ENCODE assay signal across 8 cellular contexts in the genomic region with DNA sequence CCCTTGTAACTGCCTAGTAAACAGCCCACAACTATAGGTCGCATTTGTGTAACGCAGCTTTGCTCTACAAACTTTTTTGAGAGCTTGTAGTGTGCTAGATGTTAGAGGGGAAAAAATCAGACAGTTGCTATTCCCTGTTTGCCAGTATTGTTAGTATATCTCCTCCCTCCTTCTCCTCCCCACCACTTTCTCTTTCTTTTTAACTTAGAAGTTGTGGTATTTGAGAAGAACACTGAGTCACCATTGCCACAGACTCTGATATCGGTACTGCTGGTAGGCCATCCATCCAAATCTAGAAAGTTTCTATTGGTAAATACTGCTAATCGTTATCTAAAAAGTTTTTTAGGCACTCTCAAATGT. TPM values are rescaled to one million over a fixed set of nuclear protein-coding genes. Genes with fewer than 3 reads are reported as not detected.
DNase-seq lines count a peak whose midpoint lies in the region; ATAC-seq and TF ChIP-seq lines count a peak whose summit lies in the region.

No MANE protein-coding gene starts in this region.

- H3K4me1 Mint-ChIP-seq in CD8-positive, alpha-beta memory T cell: peaks cover 55 to 81% (median 69%) of the 10 kb centered on the region in 3 donors

- no peak overlapping the region for H2BK20ac ChIP-seq in IMR-90 (ENCODE audit: low read depth, low read length)

- peak overlapping the region; percentile 95 to 100 (median 99) for H3K27ac Mint-ChIP-seq in CD8-positive, alpha-beta memory T cell

- in situ Hi-C loops in IMR-90 (cut with MboI; ENCODE audit: low sequenced_read_pairs): no loop called here

- intact Hi-C loops in IMR-90 (cut with micrococcal nuclease): loop anchor here (2.0 to 10.0 kb wide), 6 partner anchors 127 to 615 kb away; a partner anchor contains a TSS

- peak in 1 of 5 donors; percentile 56 for DNase-seq in CD8-positive, alpha-beta memory T cell
- DNase-seq in IMR-90 (peak; percentile 75), amniotic epithelial cell (ENCODE audit: low read depth) (peak; percentile 81), kidney epithelial cell (ENCODE audit: low read depth) (no peak), thoracic aorta (ENCODE audit: low spot score) (no peak), dedifferentiated amniotic fluid mesenchymal stem cell (ENCODE audit: extremely low spot score) (no peak), hypothalamus (lab: John Stamatoyannopoulos, UW) (no peak)

- peak; percentile 20 for ATAC-seq in GM21367 (IDR thresholded peaks at IDR 0.05; ENCODE audit: unreplicated experiment)
- peak; percentile 15 for ATAC-seq in IMR-90 (ENCODE audit: low read depth)
- no peak for ATAC-seq in thoracic aorta (ENCODE audit: insufficient number of reproducible peaks, low FRiP score, low read depth)

- H2BK5ac ChIP-seq in IMR-90 (ENCODE audit: low read depth, low read length, poor library complexity, severe bottlenecking): peak overlapping the region; percentile 91

- TF ChIP-seq POLR2A in IMR-90 (IDR thresholded peaks at IDR 0.05; ENCODE audit: low read depth, low read length): no peak

- peak overlapping the region; percentile 71 for H3K4me3 ChIP-seq in CD8-positive, alpha-beta memory T cell (ENCODE audit: low read length)
- peak overlapping the region; percentile 93 for H3K4me3 ChIP-seq in IMR-90 (ENCODE audit: insufficient read depth, low read depth, low read length)
- peak overlapping the region; percentile 98 for H3K4me3 ChIP-seq in kidney epithelial cell (ENCODE audit: low read depth, low read length)
- H3K4me3 ChIP-seq in thoracic aorta: peak overlapping the region; percentile 97

- peak overlapping the region; percentile 93 for H3K9ac ChIP-seq in IMR-90 (ENCODE audit: low read depth, low read length)

- H3K23ac ChIP-seq in IMR-90 (ENCODE audit: low read depth, low read length): peak overlapping the region; percentile 84; the same call in 1 of the 2 replicates

- 0 out of 2 replicates have a peak, but pooled peaks have one; percentile 1 for TF ChIP-seq RAD21 in IMR-90 (IDR thresholded peaks at IDR 0.05; ENCODE audit: low read length)

- peak overlapping the region; percentile 59 for H3K56ac ChIP-seq in IMR-90 (ENCODE audit: extremely low read depth, insufficient read depth, low read length)

- no peak for TF ChIP-seq CTCF in IMR-90 (conservative IDR thresholded peaks at IDR 0.05; ENCODE audit: low read depth, low read length)
- no peak for TF ChIP-seq CTCF in kidney epithelial cell (IDR thresholded peaks at IDR 0.05; ENCODE audit: insufficient read depth, low read length, poor library complexity, severe bottlenecking)
- no peak for TF ChIP-seq CTCF in thoracic aorta (IDR thresholded peaks at IDR 0.05)

- peak overlapping the region; percentile 64; the same call in 1 of the 2 replicates for H2BK120ac ChIP-seq in IMR-90 (ENCODE audit: low read depth, low read length)

- H3K14ac ChIP-seq in IMR-90 (replicated peaks; ENCODE audit: low read depth, low read length): peak overlapping the region; percentile 91

- H2AK9ac ChIP-seq in IMR-90 (replicated peaks; ENCODE audit: low read depth, low read length, poor library complexity): peak overlapping the region; percentile 98

- no peaks in the 10 kb centered on the region for H3K9me3 ChIP-seq in CD8-positive, alpha-beta memory T cell (ENCODE audit: low read length)
- H3K9me3 ChIP-seq in IMR-90 (ENCODE audit: control insufficient read depth, insufficient read depth, low read length): no peaks in the 10 kb centered on the region
- H3K9me3 ChIP-seq in thoracic aorta: no peaks in the 10 kb centered on the region

- H3K27me3 Mint-ChIP-seq in CD8-positive, alpha-beta memory T cell: peaks cover 0 to 6% of the 10 kb centered on the region in 2 donors

- POLR2A ChIA-PET in CD8-positive, alpha-beta memory T cell (lab: Charles Lee): interaction anchor here (0.8 to 2.3 kb wide), 4 partner anchors 14 to 1039 kb away, joined by 3 to 11 read pairs (median 5); a partner anchor contains a TSS
- POLR2A ChIA-PET in IMR-90 (lab: Charles Lee; ENCODE audit: unreplicated experiment): no interaction called here

- CTCF ChIA-PET in CD8-positive, alpha-beta memory T cell (lab: Charles Lee): interaction anchor here (1.3 kb wide), 1 partner anchor 58 kb away, joined by 3 read pairs; no protein-coding TSS in a partner anchor
- CTCF ChIA-PET in IMR-90 (lab: Yijun Ruan, JAX): interaction anchor here (1.0 kb wide), 1 partner anchor 268 kb away, joined by 3 read pairs; no protein-coding TSS in a partner anchor

- peak overlapping the region; percentile 75; the same call in 1 of the 2 replicates for H4K91ac ChIP-seq in IMR-90 (ENCODE audit: insufficient read depth, low read depth, low read length)

- no CpG with 5 or more reads among the region's 4 CpGs for WGBS in IMR-90 (ENCODE audit: extremely low coverage in 2 of 2, insufficient read length in 1 of 2), 2 experiments

- BruUV-seq in IMR-90 (replicated peaks; lab: Mats Ljungman, UMichigan): no TSS peak

- no peaks in the 10 kb centered on the region for H3K9me3 Mint-ChIP-seq in CD8-positive, alpha-beta memory T cell

- peaks cover 15% of the 10 kb centered on the region for H3K36me3 ChIP-seq in CD8-positive, alpha-beta memory T cell (ENCODE audit: insufficient read depth, low read length)
- H3K36me3 ChIP-seq in IMR-90 (ENCODE audit: control insufficient read depth, insufficient read depth, low read length): peaks cover 14% of the 10 kb centered on the region
- H3K36me3 ChIP-seq in kidney epithelial cell (ENCODE audit: control insufficient read depth, insufficient read depth, low read length): no peaks in the 10 kb centered on the region
- H3K36me3 ChIP-seq in thoracic aorta: peaks cover 9% of the 10 kb centered on the region

- peaks cover 0 to 60% (median 15%) of the 10 kb centered on the region in 3 donors for H3K36me3 Mint-ChIP-seq in CD8-positive, alpha-beta memory T cell

- H4K20me1 ChIP-seq in IMR-90 (ENCODE audit: insufficient read depth, low read length): peaks cover 18% of the 10 kb centered on the region; the same call in 1 of the 2 replicates

- peaks cover 5% of the 10 kb centered on the region; the same call in 1 of the 2 replicates for H3K9me1 ChIP-seq in IMR-90 (ENCODE audit: insufficient read depth, low read length)

- H2BK15ac ChIP-seq in IMR-90 (ENCODE audit: low read depth, low read length): no peak overlapping the region

- peak overlapping the region; percentile 90 for H3K4ac ChIP-seq in IMR-90 (ENCODE audit: low read depth, low read length)

- H3K27ac ChIP-seq in CD8-positive, alpha-beta memory T cell (ENCODE audit: low read depth, low read length): peak overlapping the region; percentile 95
- H3K27ac ChIP-seq in IMR-90 (ENCODE audit: insufficient read depth, low read length): peak overlapping the region; percentile 89
- peak overlapping the region; percentile 82 to 86 for H3K27ac ChIP-seq in thoracic aorta

- peaks cover 15 to 53% of the 10 kb centered on the region in 2 experiments for H3K79me1 ChIP-seq in IMR-90 (ENCODE audit: low read depth in 1 of 2, low read length in 2 of 2)

- H2AK5ac ChIP-seq in IMR-90 (ENCODE audit: low read depth, low read length): peak overlapping the region; percentile 87; the same call in 1 of the 2 replicates

- H3K4me3 Mint-ChIP-seq in CD8-positive, alpha-beta memory T cell: peak overlapping the region; percentile 97 to 99 (median 98)

- H3K4me2 ChIP-seq in IMR-90 (ENCODE audit: low read depth, low read length): peak overlapping the region; percentile 87

- H3K4me1 ChIP-seq in CD8-positive, alpha-beta memory T cell (ENCODE audit: insufficient read depth, low read length): peaks cover 25% of the 10 kb centered on the region
- peaks cover 8% of the 10 kb centered on the region for H3K4me1 ChIP-seq in IMR-90 (ENCODE audit: control insufficient read depth, insufficient read depth, low read length)
- H3K4me1 ChIP-seq in thoracic aorta (ENCODE audit: control insufficient read depth in 1 of 2, low read depth in 2 of 2): peaks cover 28 to 48% of the 10 kb centered on the region in 2 donors

- peak overlapping the region; percentile 92 for H4K8ac ChIP-seq in IMR-90 (ENCODE audit: low read depth in 2 of 2, low read length in 2 of 2)

- dilution Hi-C loops in IMR-90 (cut with HindIII; ENCODE audit: low sequenced_read_pairs, unreplicated experiment): no loop called here

- no peaks in the 10 kb centered on the region for H3K27me3 ChIP-seq in CD8-positive, alpha-beta memory T cell (ENCODE audit: insufficient read depth, low read length, poor library complexity, severe bottlenecking)
- H3K27me3 ChIP-seq in IMR-90 (ENCODE audit: control insufficient read depth, insufficient read depth, low read length) (no peaks in the 10 kb centered on the region), kidney epithelial cell (ENCODE audit: control insufficient read depth, insufficient read depth, low read length) (no peaks in the 10 kb centered on the region), thoracic aorta (replicated peaks; ENCODE audit: insufficient read depth) (no peaks in the 10 kb centered on the region)

- H4K5ac ChIP-seq in IMR-90 (ENCODE audit: low read depth, low read length): peak overlapping the region; percentile 19

- H3K18ac ChIP-seq in IMR-90 (ENCODE audit: low read depth, low read length): no peak overlapping the region

- H2AFZ ChIP-seq in IMR-90 (replicated peaks; ENCODE audit: low read length, poor library complexity): peak overlapping the region; percentile 96

TF ChIP-seq in IMR-90, 13 proteins besides CTCF, POLR2A, EP300 and RAD21 (continues in another document):
- TF ChIP-seq MAZ (IDR thresholded peaks at IDR 0.05; ENCODE audit: borderline replicate concordance, low read depth, low read length) (no peak), NFE2L2 (IDR thresholded peaks at IDR 0.05; ENCODE audit: low read depth, low read length) (peak; percentile 11; the same call in 1 of the 2 replicates), RCOR1 (IDR thresholded peaks at IDR 0.05; ENCODE audit: insufficient replicate concordance, low read length) (no peak), MXI1 (IDR thresholded peaks at IDR 0.05; ENCODE audit: borderline replicate concordance, low read depth, low read length) (no peak), BHLHE40 (IDR thresholded peaks at IDR 0.05; ENCODE audit: low read depth, low read length) (no peak), SMC3 (IDR thresholded peaks at IDR 0.05; ENCODE audit: low read depth, low read length) (no peak; the same call in 1 of the 2 replicates)

RNA-seq across cellular contexts. Expression of a gene that starts 0.7 kb away (rescaled TPM):
- 100 to 1,000 TPM; 127 to 131 TPM for total RNA-seq in CD8-positive, alpha-beta memory T cell
- polyA plus RNA-seq in CD8-positive, alpha-beta memory T cell: 98.4 TPM
- 60.2 and 117 TPM in 2 replicates for total RNA-seq in IMR-90 (2012; rRNA removed)
- polyA plus RNA-seq in IMR-90 (2012; rRNA removed): 54.0 and 68.4 TPM in 2 replicates
- polyA plus RNA-seq in IMR-90 (2012; cell fraction: cytosol; rRNA removed): 8.4 and 14.3 TPM in 2 replicates
- 1.6 and 18.6 TPM in 2 replicates for polyA plus RNA-seq in IMR-90 (2012; cell fraction: nucleus; rRNA removed; ENCODE audit: low replicate concordance)
- total RNA-seq in kidney epithelial cell: 103 and 104 TPM in 2 replicates
- 10 to 100 TPM; 45.1 to 49.7 TPM for total RNA-seq in thoracic aorta

RNA-seq across cellular contexts. Expression of a gene that starts 59.2 kb away (rescaled TPM):
- total RNA-seq in CD8-positive, alpha-beta memory T cell: 1 to 10 TPM; 4.9 to 5.1 TPM
- polyA plus RNA-seq in CD8-positive, alpha-beta memory T cell: 24.9 TPM
- total RNA-seq in IMR-90 (2012; rRNA removed) (0.54 and 0.83 TPM in 2 replicates), kidney epithelial cell (3.4 and 3.5 TPM in 2 replicates), thoracic aorta (10 to 100 TPM; 10.8 to 16.4 TPM)
- 0.86 and 0.89 TPM in 2 replicates for polyA plus RNA-seq in IMR-90 (2012; rRNA removed)
- polyA plus RNA-seq in IMR-90 (2012; cell fraction: cytosol; rRNA removed): 0.41 and 0.77 TPM in 2 replicates
- 0.72 and 3.0 TPM in 2 replicates for polyA plus RNA-seq in IMR-90 (2012; cell fraction: nucleus; rRNA removed; ENCODE audit: low replicate concordance)

Comparison
In these comparisons a context has a peak if more than half of its experiments do, and no peak if none do; other contexts are left out.
1. DNase-seq: peak in IMR-90 (single experiment) and amniotic epithelial cell (single experiment); none in kidney epithelial cell (single experiment), thoracic aorta (single experiment), dedifferentiated amniotic fluid mesenchymal stem cell (single experiment) and hypothalamus (0 of 51).
2. Peak in every context shown above with its lines, with median percentiles within 50 percentile points of each other: H3K27ac ChIP-seq and H3K4me3 ChIP-seq.